In the genomic region with DNA sequence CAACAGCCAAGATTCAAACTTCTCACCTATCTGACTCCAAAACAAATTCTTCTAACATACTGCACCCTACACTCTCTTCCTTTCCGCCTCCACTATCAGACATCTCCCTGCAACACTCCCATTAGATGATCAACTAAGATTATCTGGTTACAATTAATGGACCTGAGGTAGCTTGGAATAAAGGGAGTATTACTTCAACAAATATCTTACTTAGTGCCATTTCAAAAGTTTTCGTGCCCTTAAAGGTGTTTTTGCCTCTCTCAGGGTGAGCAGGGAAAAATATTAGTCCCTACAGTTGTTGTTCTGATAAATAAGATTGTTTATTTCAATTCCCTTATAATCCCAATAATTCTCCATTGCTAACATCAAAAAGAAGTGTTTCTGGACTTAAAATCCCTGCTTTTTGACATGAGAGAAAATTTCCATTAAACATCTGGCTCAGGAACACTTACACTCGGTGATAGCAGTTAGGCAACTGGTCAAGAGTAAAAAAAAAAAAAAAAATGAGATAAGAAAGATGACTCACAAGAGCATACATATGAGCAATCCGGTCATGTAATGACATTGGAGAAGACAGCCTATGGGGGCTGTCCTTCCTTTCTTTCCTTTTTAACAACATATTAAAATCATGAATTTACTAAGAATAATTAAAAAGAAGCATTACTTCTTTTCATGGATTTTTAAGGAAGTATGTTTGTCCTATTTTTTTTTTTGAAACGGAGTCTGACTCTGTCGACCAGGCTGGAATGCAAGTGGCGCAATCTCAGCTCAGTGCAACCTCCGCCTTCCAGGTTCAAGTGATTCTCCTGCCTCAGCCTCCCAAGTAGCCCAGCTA, we compare ENCODE assay signal across 9 cellular contexts. TPM values are rescaled to one million over a fixed set of nuclear protein-coding genes. Genes with fewer than 3 reads are reported as not detected.
DNase-seq lines count a peak whose midpoint lies in the region; ATAC-seq and TF ChIP-seq lines count a peak whose summit lies in the region.
"Had no signal": no experiment of that assay in that cellular context is flagged by ENCODE, and none has a peak within 500 bp of the region (broad histone marks: within the 10 kb centered on the region; RNA-seq: fewer than 3 reads in every experiment).

No MANE protein-coding gene starts in this region.

- no peak for ATAC-seq in HG03108 (IDR thresholded peaks at IDR 0.05; ENCODE audit: unreplicated experiment)

- H3K4me3 ChIP-seq in PC-9 (no peak overlapping the region), fibroblast of lung (replicated peaks in 1 of 4; ENCODE audit: control extremely low read depth in 1 of 4, insufficient read depth in 1 of 4, low read depth in 3 of 4, low read length in 4 of 4) (peak overlapping the region in 1 of 4 experiments; percentile 11), esophagus squamous epithelium (no peak overlapping the region)

- no peaks in the 10 kb centered on the region for H3K9me2 ChIP-seq in PC-9 (ENCODE audit: insufficient read depth)

- TF ChIP-seq CTCF in PC-9 (conservative IDR thresholded peaks at IDR 0.05) (no peak), fibroblast of lung (conservative IDR thresholded peaks at IDR 0.05 in 1 of 2, IDR thresholded peaks at IDR 0.05 in 1 of 2; ENCODE audit: low read depth in 1 of 2, low read length in 2 of 2) (no peak), progenitor cell of endocrine pancreas (IDR thresholded peaks at IDR 0.05; ENCODE audit: unreplicated experiment) (no peak), esophagus squamous epithelium (IDR thresholded peaks at IDR 0.05) (no peak)

- POLR2A ChIA-PET in PC-9 (lab: Charles Lee; ENCODE audit: unreplicated experiment), result no interaction called here

- H2AFZ ChIP-seq in PC-9, result no peak overlapping the region
- no peak overlapping the region for H2AFZ ChIP-seq in fibroblast of lung (ENCODE audit: low read length)

- H3F3A ChIP-seq in PC-9 (ENCODE audit: insufficient read depth, low read depth), result peaks cover 9% of the 10 kb centered on the region; the same call in 1 of the 2 replicates

- peaks cover 99% of the 10 kb centered on the region for H3K79me2 ChIP-seq in PC-9 (ENCODE audit: low read depth)
- peaks cover 78% of the 10 kb centered on the region for H3K79me2 ChIP-seq in fibroblast of lung (ENCODE audit: control insufficient read depth, insufficient read depth, low read length)

- peaks cover 13% of the 10 kb centered on the region for H3K4me1 Mint-ChIP-seq in progenitor cell of endocrine pancreas (ENCODE audit: low read depth)

- CTCF ChIA-PET in PC-9 (lab: Charles Lee), result no interaction called here

- H3K27me3 ChIP-seq in PC-9 (ENCODE audit: insufficient read depth, low read depth), result no peaks in the 10 kb centered on the region
- H3K27me3 ChIP-seq in fibroblast of lung (ENCODE audit: control insufficient read depth, insufficient read depth, low read length), result no peaks in the 10 kb centered on the region
- H3K27me3 ChIP-seq in esophagus squamous epithelium, result no peaks in the 10 kb centered on the region

- H3K4me3 Mint-ChIP-seq in progenitor cell of endocrine pancreas (ENCODE audit: low read depth), result no peak overlapping the region

- H3K27me3 Mint-ChIP-seq in progenitor cell of endocrine pancreas, result no peaks in the 10 kb centered on the region

- BruUV-seq in PC-9 (replicated peaks; lab: Mats Ljungman, UMichigan), result no TSS peak

- peaks cover 9% of the 10 kb centered on the region for H3K36me3 Mint-ChIP-seq in progenitor cell of endocrine pancreas (ENCODE audit: insufficient read depth)

- TF ChIP-seq POLR2A in esophagus squamous epithelium (IDR thresholded peaks at IDR 0.05), result no peak

- H3K4me1 ChIP-seq in PC-9 (replicated peaks; ENCODE audit: insufficient read depth) (peaks cover 25% of the 10 kb centered on the region), fibroblast of lung (ENCODE audit: control insufficient read depth, extremely low read depth, insufficient read depth, low read length) (peaks cover 4% of the 10 kb centered on the region), esophagus squamous epithelium (peaks cover 2 to 90% (median 19%) of the 10 kb centered on the region in 3 donors)

- intact Hi-C loops in PC-9 (cut with micrococcal nuclease; ENCODE audit: unreplicated experiment), result no loop called here
- intact Hi-C loops in esophagus squamous epithelium (cut with DNase I), result no loop called here

- 63 to 65% methylated on average over 8 of the region's 8 CpGs for WGBS in esophagus squamous epithelium, 2 donors

- H3K9me3 ChIP-seq in PC-9 (ENCODE audit: insufficient read depth, low read depth) (no peaks in the 10 kb centered on the region), fibroblast of lung (ENCODE audit: control insufficient read depth, insufficient read depth, low read depth, low read length) (no peaks in the 10 kb centered on the region), esophagus squamous epithelium (no peaks in the 10 kb centered on the region)

- peak overlapping the region; percentile 31 for H3K27ac Mint-ChIP-seq in progenitor cell of endocrine pancreas

- H3K4me2 ChIP-seq in PC-9, result peak overlapping the region; percentile 3; the same call in 1 of the 2 replicates
- H3K4me2 ChIP-seq in fibroblast of lung (ENCODE audit: extremely low read depth, insufficient read depth, low read length), result peak overlapping the region; percentile 61

- H3K27ac ChIP-seq in PC-9 (peak overlapping the region; percentile 18; the same call in 1 of the 2 replicates), fibroblast of lung (ENCODE audit: insufficient read depth, low read length) (peak overlapping the region; percentile 19), esophagus squamous epithelium (peak overlapping the region in 1 of 4 donors; percentile 38)

- H4K20me1 ChIP-seq in PC-9 (ENCODE audit: insufficient read depth) (peaks cover 7% of the 10 kb centered on the region), fibroblast of lung (ENCODE audit: control insufficient read depth, extremely low read depth, insufficient read depth, low read length) (no peaks in the 10 kb centered on the region)

- no peaks in the 10 kb centered on the region for H3K9me3 Mint-ChIP-seq in progenitor cell of endocrine pancreas (ENCODE audit: low read depth)

- peaks cover 5% of the 10 kb centered on the region; the same call in 1 of the 2 replicates for H3K36me3 ChIP-seq in PC-9 (ENCODE audit: low read depth)
- H3K36me3 ChIP-seq in fibroblast of lung (ENCODE audit: control insufficient read depth, insufficient read depth, low read length), result no peaks in the 10 kb centered on the region
- no peaks in the 10 kb centered on the region for H3K36me3 ChIP-seq in esophagus squamous epithelium

- DNase-seq in ELF-1 (ENCODE audit: low read depth, low spot score) (peak; percentile 12), PC-9 (peak in 1 of 2 experiments; percentile 90), fibroblast of lung (ENCODE audit: low read depth in 2 of 2) (peak; percentile 83 to 85), progenitor cell of endocrine pancreas (ENCODE audit: low spot score, unreplicated experiment) (no peak), NCI-H1417 (lab: John Stamatoyannopoulos, UW) (no peak), hippocampal formation (lab: John Stamatoyannopoulos, UW) (no peak), esophagus squamous epithelium (lab: John Stamatoyannopoulos, UW) (no peak)
- DNase-seq: NK-92 treated with Interleukin-12 subunit alpha and Interleukin-12 subunit beta, amount 100 ng/mL, for 24 hours had no signal

- no peak overlapping the region for H3K9ac ChIP-seq in fibroblast of lung (ENCODE audit: insufficient read depth, low read length)

RNA-seq across cellular contexts. Expression of a gene that starts 7.6 kb away (rescaled TPM):
- total RNA-seq in PC-9 (2021), result 11.3 and 12.3 TPM in 2 replicates
- total RNA-seq in fibroblast of lung, result 8.7 and 9.4 TPM in 2 replicates
- 6.4 and 10.2 TPM in 2 replicates for polyA plus RNA-seq in fibroblast of lung
- polyA plus RNA-seq in fibroblast of lung (2012), result 4.2 and 4.8 TPM in 2 replicates
- polyA minus RNA-seq in fibroblast of lung (ENCODE audit: low replicate concordance), result 1.4 and 4.0 TPM in 2 replicates
- total RNA-seq in progenitor cell of endocrine pancreas, result 25.9 and 29.1 TPM in 2 replicates
- total RNA-seq in esophagus squamous epithelium, result 10 to 100 TPM in 3 of 4 donors, 1 to 10 TPM in 1; 8.0 to 18.7 (median 10.6) TPM

RNA-seq across cellular contexts. Expression of a gene that starts 45.4 kb away (rescaled TPM):
- total RNA-seq in PC-9 (2021) (46.2 and 61.2 TPM in 2 replicates), fibroblast of lung (33.4 and 36.3 TPM in 2 replicates), progenitor cell of endocrine pancreas (51.3 and 51.9 TPM in 2 replicates), esophagus squamous epithelium (1 to 10 TPM; 3.6 to 9.5 (median 5.9) TPM)
- polyA plus RNA-seq in fibroblast of lung, result 15.4 and 16.9 TPM in 2 replicates
- polyA plus RNA-seq in fibroblast of lung (2012), result 18.1 and 20.1 TPM in 2 replicates
- 4.7 and 7.0 TPM in 2 replicates for polyA minus RNA-seq in fibroblast of lung (ENCODE audit: low replicate concordance)

Comparison
In these comparisons a context has a peak if more than half of its experiments do, and no peak if none do; other contexts are left out.
1. DNase-seq: peak in ELF-1 (single experiment) and fibroblast of lung (2 of 2); none in progenitor cell of endocrine pancreas (single experiment), NCI-H1417 (0 of 3), hippocampal formation (0 of 2) and esophagus squamous epithelium (single experiment).